ENCODE assay signal across 17 cellular contexts in the genomic region with DNA sequence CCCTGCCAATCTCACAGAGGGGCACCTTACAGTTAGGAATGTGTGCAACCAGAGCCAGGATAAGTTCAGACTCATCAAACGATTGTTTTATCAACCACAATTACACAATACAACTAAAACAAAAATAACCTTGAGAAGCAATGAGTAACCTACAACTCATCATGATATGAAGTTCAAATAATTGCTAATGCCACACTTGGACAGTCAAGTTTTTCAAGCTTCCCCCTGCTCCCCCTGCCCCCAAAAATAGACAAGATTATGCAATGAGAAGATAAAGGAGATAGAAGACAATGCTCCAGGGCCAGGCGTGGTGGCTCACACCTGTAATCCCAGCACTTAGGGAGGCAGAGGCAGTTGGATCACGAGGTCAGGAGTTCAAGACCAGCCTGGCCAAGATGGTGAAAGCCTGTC. TPM values are rescaled to one million over a fixed set of nuclear protein-coding genes. Genes with fewer than 3 reads are reported as not detected.
DNase-seq lines count a peak whose midpoint lies in the region; ATAC-seq and TF ChIP-seq lines count a peak whose summit lies in the region.
"Had no signal": no experiment of that assay in that cellular context is flagged by ENCODE, and none has a peak within 500 bp of the region (broad histone marks: within the 10 kb centered on the region; RNA-seq: fewer than 3 reads in every experiment).

No MANE protein-coding gene starts in this region.

- no peaks in the 10 kb centered on the region for H3K9me3 ChIP-seq in left lung
- H3K9me3 ChIP-seq: BE2C, Peyer's patch had no signal

- TF ChIP-seq CTCF in epithelial cell of esophagus (IDR thresholded peaks at IDR 0.05; ENCODE audit: insufficient read depth, low read depth, low read length, missing control alignments), result no peak
- no peak for TF ChIP-seq CTCF in left lung (IDR thresholded peaks at IDR 0.05)

- intact Hi-C loops in left lung (cut with DNase I), result no loop called here

- no peaks in the 10 kb centered on the region for H3K27me3 ChIP-seq in left lung
- H3K27me3 ChIP-seq: BE2C, Peyer's patch had no signal

- peak; percentile 25 for ATAC-seq in left lung

- H3K4me3 ChIP-seq in epithelial cell of esophagus (ENCODE audit: low read length) (no peak overlapping the region), left lung (no peak overlapping the region)
- H3K4me3 ChIP-seq: Peyer's patch had no signal

- H3K4me1 ChIP-seq in left lung, result no peaks in the 10 kb centered on the region
- H3K4me1 ChIP-seq: BE2C, Peyer's patch had no signal

- no peak overlapping the region for H3K27ac ChIP-seq in left lung
- H3K27ac ChIP-seq: Peyer's patch had no signal

- DNase-seq in HPDE6-E6E7 (ENCODE audit: extremely low spot score), result peak; percentile 10
- peak; percentile 36 for DNase-seq in NCI-H226
- DNase-seq in epithelial cell of esophagus (ENCODE audit: low read depth), result peak; percentile 94
- DNase-seq in left lung, result no peak
- DNase-seq in mucosa of gallbladder (ENCODE audit: low spot score), result no peak
- DNase-seq in activated CD8-positive, alpha-beta memory T cell treated with anti-CD3 and anti-CD28 coated beads for 24 hours, result no peak
- DNase-seq in UCSD-AML1 (lab: John Stamatoyannopoulos, UW; ENCODE audit: unreplicated experiment), result no peak
- no peak for DNase-seq in activated CD4-positive, CD25-positive, alpha-beta regulatory T cell (lab: John Stamatoyannopoulos, UW)
- DNase-seq: BE2C; CD4-positive, alpha-beta memory T cell; DMS79 treated with DMSO at 0.1 percent for 48 hours; GDM1; GOT3; Kasumi-1; NCI-H1092; Peyer's patch; SHP77 treated with DMSO at 0.1 percent for 48 hours had no signal

- no peaks in the 10 kb centered on the region for H3K36me3 ChIP-seq in left lung
- H3K36me3 ChIP-seq: BE2C, Peyer's patch had no signal

RNA-seq across cellular contexts. Expression of a gene that starts 13.6 kb away (rescaled TPM):
- total RNA-seq in left lung, result 10 to 100 TPM; 36.0 to 41.2 TPM
- 31.5 TPM for total RNA-seq in mucosa of gallbladder

Comparison
In these comparisons a context has a peak if more than half of its experiments do, and no peak if none do; other contexts are left out.
1. DNase-seq: peak in HPDE6-E6E7 (single experiment), NCI-H226 (single experiment) and epithelial cell of esophagus (single experiment); none in left lung (0 of 2), mucosa of gallbladder (single experiment), activated CD8-positive, alpha-beta memory T cell treated with anti-CD3 and anti-CD28 coated beads for 24 hours (single experiment), UCSD-AML1 (single experiment) and activated CD4-positive, CD25-positive, alpha-beta regulatory T cell (0 of 4).